ENCODE assay signal across 8 cellular contexts in the genomic region with DNA sequence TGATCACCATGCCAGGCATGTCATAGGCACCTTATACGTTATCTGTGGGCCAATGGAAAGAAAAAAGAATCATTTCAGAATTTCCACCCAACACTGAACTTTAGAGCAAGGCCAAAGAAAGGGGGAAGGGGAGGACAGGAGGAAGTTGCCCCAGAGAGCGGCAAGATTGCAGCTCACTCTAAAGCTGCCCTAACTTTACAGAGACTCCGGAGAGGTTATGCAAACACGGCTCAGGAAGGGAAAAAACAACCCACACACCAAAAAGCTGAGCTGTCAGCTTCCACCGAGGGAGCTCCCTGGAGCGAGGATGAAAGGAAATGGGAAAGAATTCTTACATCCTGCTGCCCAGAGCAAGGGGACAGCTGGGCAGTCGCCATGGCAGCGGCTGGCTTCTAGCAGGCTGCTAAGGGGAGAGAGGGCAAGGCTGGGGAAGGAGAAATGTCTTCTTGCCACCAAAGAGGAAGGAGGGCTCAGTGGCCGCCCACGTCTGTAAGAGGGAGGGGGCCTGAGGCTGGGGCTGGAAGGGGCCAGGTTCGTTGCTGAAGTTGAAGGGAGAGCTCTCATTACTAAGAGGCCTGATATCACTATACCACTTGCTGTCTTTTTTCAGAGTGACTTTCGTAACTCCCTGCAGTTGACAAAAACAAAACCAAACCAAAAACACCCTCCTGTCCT. TPM values are rescaled to one million over a fixed set of nuclear protein-coding genes. Genes with fewer than 3 reads are reported as not detected.
A peak's percentile ranks its signal among the peaks of the same experiment; 100 is the strongest.
DNase-seq lines count a peak whose midpoint lies in the region; ATAC-seq and TF ChIP-seq lines count a peak whose summit lies in the region.

No MANE protein-coding gene starts in this region.

- H3K36me3 ChIP-seq in neuronal stem cell (replicated peaks in 1 of 2; ENCODE audit: control insufficient read depth in 2 of 2, insufficient read depth in 2 of 2, low read length in 2 of 2) = peaks cover 11 to 62% of the 10 kb centered on the region in 2 donors

- DNase-seq in CD4-positive, alpha-beta T cell = peak in 3 of 10 experiments; percentile 35 to 51 (median 47)
- DNase-seq in NOMO-1 (lab: John Stamatoyannopoulos, UW; ENCODE audit: unreplicated experiment in 2 of 2) (peak; percentile 93 to 96), germinal center (ENCODE audit: low spot score) (peak; percentile 49), neuronal stem cell (ENCODE audit: low spot score) (peak; percentile 77), NCI-H1105 (lab: John Stamatoyannopoulos, UW) (no peak)
- peak; percentile 79 for DNase-seq in activated naive CD4-positive, alpha-beta T cell treated with Interleukin-2 at 50 U/mL for 16 hours

- no peak overlapping the region for H3K23ac ChIP-seq in neuronal stem cell (ENCODE audit: low read depth, low read length, poor library complexity)

- no peak overlapping the region for H3K4me3 ChIP-seq in neuronal stem cell (ENCODE audit: low read length in 2 of 2)

- no peak overlapping the region for H3K18ac ChIP-seq in neuronal stem cell (ENCODE audit: low read length)

- peak overlapping the region; percentile 96 for H3K27ac Mint-ChIP-seq in CD4-positive, alpha-beta T cell

- no peak overlapping the region for H2AK5ac ChIP-seq in neuronal stem cell (ENCODE audit: low read depth, low read length)

- ATAC-seq in CD4-positive, alpha-beta T cell (ENCODE audit: poor library complexity) = peak; percentile 24
- ATAC-seq in GM21515 (IDR thresholded peaks at IDR 0.05; ENCODE audit: unreplicated experiment) = peak; percentile 44

- H2AFZ ChIP-seq in neuronal stem cell (ENCODE audit: low read length) = no peak overlapping the region

- peak overlapping the region; percentile 34 for H3K4me2 ChIP-seq in neuronal stem cell (ENCODE audit: insufficient read depth, low read length, poor library complexity, severe bottlenecking)

- peaks cover 52 to 71% of the 10 kb centered on the region in 2 donors for H3K4me1 ChIP-seq in neuronal stem cell (ENCODE audit: control insufficient read depth in 2 of 2, insufficient read depth in 1 of 2, low read depth in 1 of 2, low read length in 2 of 2)

- H3K9me3 ChIP-seq in CD4-positive, alpha-beta T cell (ENCODE audit: control insufficient read depth, low read length) = no peaks in the 10 kb centered on the region
- no peaks in the 10 kb centered on the region for H3K9me3 ChIP-seq in neuronal stem cell (replicated peaks in 1 of 2; ENCODE audit: control insufficient read depth in 2 of 2, insufficient read depth in 1 of 2, low read depth in 1 of 2, low read length in 2 of 2)

- H2BK12ac ChIP-seq in neuronal stem cell (ENCODE audit: low read length) = no peak overlapping the region

- no peaks in the 10 kb centered on the region for H3K27me3 ChIP-seq in CD4-positive, alpha-beta T cell (ENCODE audit: control insufficient read depth, insufficient read depth, low read length)
- H3K27me3 ChIP-seq in neuronal stem cell (ENCODE audit: control insufficient read depth in 3 of 3, insufficient read depth in 3 of 3, low read depth in 1 of 3, low read length in 3 of 3) = no peaks in the 10 kb centered on the region

- no peak overlapping the region for H4K91ac ChIP-seq in neuronal stem cell (ENCODE audit: low read depth, low read length, poor library complexity)

- no peak overlapping the region for H2BK15ac ChIP-seq in neuronal stem cell (ENCODE audit: low read length)

- H3K27ac ChIP-seq in CD4-positive, alpha-beta T cell (ENCODE audit: low read depth, low read length) = peak overlapping the region; percentile 82
- H3K27ac ChIP-seq in neuronal stem cell (replicated peaks; ENCODE audit: low read length) (peak overlapping the region; percentile 64), temporal lobe (ENCODE audit: low read depth, low read length) (peak overlapping the region; percentile 83)

- peaks cover 80% of the 10 kb centered on the region for H3K4me1 Mint-ChIP-seq in CD4-positive, alpha-beta T cell (ENCODE audit: low read depth)

- intact Hi-C loops in CD4-positive, alpha-beta T cell (cut with DNase I, micrococcal nuclease) = loop anchor here (1.0 to 2.0 kb wide), 2 partner anchors 9 to 17 kb away; no protein-coding TSS in a partner anchor

- peaks cover 46% of the 10 kb centered on the region for H3K36me3 Mint-ChIP-seq in CD4-positive, alpha-beta T cell (ENCODE audit: low read depth)

- peak overlapping the region; percentile 86 for H3K4me3 Mint-ChIP-seq in CD4-positive, alpha-beta T cell

- no peak overlapping the region for H2BK120ac ChIP-seq in neuronal stem cell (ENCODE audit: low read depth, low read length)

- peaks cover 15% of the 10 kb centered on the region for H3K79me1 ChIP-seq in neuronal stem cell (ENCODE audit: low read depth, low read length)

- no peaks in the 10 kb centered on the region for H3K27me3 Mint-ChIP-seq in CD4-positive, alpha-beta T cell

- CTCF ChIA-PET in CD4-positive, alpha-beta T cell (lab: Charles Lee) = interaction anchor here (1.1 to 4.2 kb wide), 5 partner anchors 10 to 138 kb away, joined by 3 to 19 read pairs (median 3); no protein-coding TSS in a partner anchor

- no peak for TF ChIP-seq CTCF in CD4-positive, alpha-beta T cell (IDR thresholded peaks at IDR 0.05)

- POLR2A ChIA-PET in CD4-positive, alpha-beta T cell (lab: Charles Lee) = interaction anchor here (0.6 to 11.1 kb wide), 14 partner anchors 8 to 455 kb away, joined by 3 to 135 read pairs (median 4); a partner anchor contains a TSS

- H3K9ac ChIP-seq in neuronal stem cell (ENCODE audit: low read depth, low read length, poor library complexity) = no peak overlapping the region

- H3K9me3 Mint-ChIP-seq in CD4-positive, alpha-beta T cell = no peaks in the 10 kb centered on the region

- H3K14ac ChIP-seq in neuronal stem cell (ENCODE audit: low read length) = no peak overlapping the region

- H2BK5ac ChIP-seq in neuronal stem cell (ENCODE audit: low read length) = no peak overlapping the region

- H3K4ac ChIP-seq in neuronal stem cell (ENCODE audit: low read length) = no peak overlapping the region

- WGBS in neuronal stem cell (ENCODE audit: extremely low coverage in 2 of 2, insufficient read length in 2 of 2, insufficient replicate concordance in 1 of 2), 2 donors = no CpG with 5 or more reads among the region's 12 CpGs

- H4K8ac ChIP-seq in neuronal stem cell (ENCODE audit: low read depth, low read length) = no peak overlapping the region

RNA-seq across cellular contexts. Expression of a gene that starts 18.2 kb away (rescaled TPM):
- 100 to 1,000 TPM; 179 to 181 TPM for total RNA-seq in CD4-positive, alpha-beta T cell
- polyA plus RNA-seq in neuronal stem cell (2013, experiment 1 of 2) = 222 TPM
- polyA plus RNA-seq in neuronal stem cell (2013, experiment 2 of 2) = 221 TPM
- 62.0 TPM for total RNA-seq in temporal lobe

RNA-seq across cellular contexts. Expression of a gene that starts 48.6 kb away (rescaled TPM):
- 10 to 100 TPM; 76.6 to 78.6 TPM for total RNA-seq in CD4-positive, alpha-beta T cell
- 7.4 TPM for polyA plus RNA-seq in neuronal stem cell (2013, experiment 1 of 2)
- polyA plus RNA-seq in neuronal stem cell (2013, experiment 2 of 2) = 8.0 TPM
- total RNA-seq in temporal lobe = 47.0 TPM
